Comparison of ENCODE assay signal across 8 cellular contexts in genomic region chr9:125261501-125262216, GRCh38. TPM values are rescaled to one million over a fixed set of nuclear protein-coding genes. Genes with fewer than 3 reads are reported as not detected.
DNase-seq lines count a peak whose midpoint lies in the region; ATAC-seq, FAIRE-seq and TF ChIP-seq lines count a peak whose summit lies in the region.

Gene GAPVD1 (plus strand): TSS chr9:125261826. CDS start chr9:125298922, 37,096 bp downstream.

- TF ChIP-seq CTCF in right atrium auricular region (IDR thresholded peaks at IDR 0.05) = peak; percentile 16 to 66

- H3K27ac ChIP-seq in angular gyrus (ENCODE audit: low read depth, low read length) (peak within 1 kb of the TSS; percentile 88), right atrium auricular region (peak within 1 kb of the TSS; percentile 81 to 90)

- peak; percentile 91 for ATAC-seq in GM18498 (IDR thresholded peaks at IDR 0.05; ENCODE audit: unreplicated experiment)
- peak; percentile 89 for ATAC-seq in HG02870 (IDR thresholded peaks at IDR 0.05; ENCODE audit: unreplicated experiment)
- ATAC-seq in T-helper 17 cell = peak; percentile 94

- H3K4me3 Mint-ChIP-seq in T-helper 17 cell = peak within 1 kb of the TSS; percentile 99

- peak within 1 kb of the TSS; percentile 86 to 91 for H3K4me3 ChIP-seq in right atrium auricular region

- H3K9me3 ChIP-seq in T-helper 17 cell (ENCODE audit: control insufficient read depth, low read length, poor library complexity, severe bottlenecking) (no peaks in the 10 kb centered on the region), right atrium auricular region (no peaks in the 10 kb centered on the region)

- H3K36me3 Mint-ChIP-seq in T-helper 17 cell (ENCODE audit: low read depth) = peaks cover 2% of the 10 kb centered on the region

- H3K27me3 ChIP-seq in right atrium auricular region = no peaks in the 10 kb centered on the region

- H3K27me3 Mint-ChIP-seq in T-helper 17 cell = peaks cover 4% of the 10 kb centered on the region

- no peaks in the 10 kb centered on the region for H3K36me3 ChIP-seq in right atrium auricular region

- DNase-seq in NCI-H146 (lab: John Stamatoyannopoulos, UW) (peak; percentile 88), T-helper 17 cell (peak; percentile 84 to 88 (median 87)), right atrium auricular region (ENCODE audit: low spot score) (peak; percentile 84), pulmonary artery endothelial cell (ENCODE audit: low read depth, low spot score) (no peak), urothelium cell line (ENCODE audit: low spot score) (peak; percentile 98)

- H3K4me1 ChIP-seq in right atrium auricular region = peaks cover 0 to 23% of the 10 kb centered on the region in 2 donors

- H3K4me1 Mint-ChIP-seq in T-helper 17 cell = peaks cover 30% of the 10 kb centered on the region

- peak within 1 kb of the TSS; percentile 98 for H3K27ac Mint-ChIP-seq in T-helper 17 cell

- no peak for FAIRE-seq in urothelium cell line (lab: Jason Lieb, UNC)

RNA-seq across cellular contexts. Expression of gene GAPVD1, which starts in this region (rescaled TPM):
- total RNA-seq in T-helper 17 cell = 10 to 100 TPM; 67.1 to 76.4 TPM
- 10 to 100 TPM; 26.0 to 30.5 TPM for total RNA-seq in right atrium auricular region
- total RNA-seq in pulmonary artery endothelial cell = 49.3 and 74.3 TPM in 2 replicates
